Comparison of ENCODE assay signal across 8 cellular contexts in genomic region chr6:26187981-26188635, GRCh38.
A peak's percentile ranks its signal among the peaks of the same experiment; 100 is the strongest.
DNase-seq lines count a peak whose midpoint lies in the region; ATAC-seq and TF ChIP-seq lines count a peak whose summit lies in the region.

No MANE protein-coding gene starts in this region.

- no peaks in the 10 kb centered on the region for H3K36me3 Mint-ChIP-seq in CD4-positive, CD25-positive, alpha-beta regulatory T cell

- peak overlapping the region; percentile 24 for H3K9ac ChIP-seq in fibroblast of lung (ENCODE audit: insufficient read depth, low read length)

- H3K27ac ChIP-seq in CD4-positive, CD25-positive, alpha-beta regulatory T cell (ENCODE audit: insufficient read depth, low read length, poor library complexity, severe bottlenecking): peak overlapping the region; percentile 90
- H3K27ac ChIP-seq in fibroblast of lung (ENCODE audit: insufficient read depth, low read length): peak overlapping the region; percentile 80

- TF ChIP-seq CTCF in fibroblast of lung (conservative IDR thresholded peaks at IDR 0.05 in 1 of 2, IDR thresholded peaks at IDR 0.05 in 1 of 2; ENCODE audit: low read depth in 1 of 2, low read length in 2 of 2): no peak

- no peaks in the 10 kb centered on the region for H3K9me3 ChIP-seq in CD4-positive, CD25-positive, alpha-beta regulatory T cell (ENCODE audit: control insufficient read depth in 2 of 2, low read length in 2 of 2)
- H3K9me3 ChIP-seq in MG63: no peaks in the 10 kb centered on the region
- H3K9me3 ChIP-seq in fibroblast of lung (ENCODE audit: control insufficient read depth, insufficient read depth, low read depth, low read length): no peaks in the 10 kb centered on the region

- H3K4me3 Mint-ChIP-seq in CD4-positive, CD25-positive, alpha-beta regulatory T cell: peak overlapping the region; percentile 91 to 98 (median 96)

- H3K4me1 Mint-ChIP-seq in CD4-positive, CD25-positive, alpha-beta regulatory T cell: peaks cover 24 to 50% (median 33%) of the 10 kb centered on the region in 4 donors

- H2AFZ ChIP-seq in fibroblast of lung (ENCODE audit: low read length): peak overlapping the region; percentile 12

- no peaks in the 10 kb centered on the region for H3K36me3 ChIP-seq in CD4-positive, CD25-positive, alpha-beta regulatory T cell (ENCODE audit: control insufficient read depth, insufficient read depth, low read length)
- H3K36me3 ChIP-seq in MG63 (no peaks in the 10 kb centered on the region), fibroblast of lung (ENCODE audit: control insufficient read depth, insufficient read depth, low read length) (no peaks in the 10 kb centered on the region)

- peak overlapping the region; percentile 72 to 99 (median 98) for H3K27ac Mint-ChIP-seq in CD4-positive, CD25-positive, alpha-beta regulatory T cell

- peak overlapping the region; percentile 76 for H3K4me2 ChIP-seq in fibroblast of lung (ENCODE audit: extremely low read depth, insufficient read depth, low read length)

- peaks cover 6% of the 10 kb centered on the region for H3K27me3 Mint-ChIP-seq in CD4-positive, CD25-positive, alpha-beta regulatory T cell

- H3K9me3 Mint-ChIP-seq in CD4-positive, CD25-positive, alpha-beta regulatory T cell: no peaks in the 10 kb centered on the region

- H3K4me3 ChIP-seq in CD4-positive, CD25-positive, alpha-beta regulatory T cell (ENCODE audit: low read depth, low read length): peak overlapping the region; percentile 90
- H3K4me3 ChIP-seq in MG63 (peak overlapping the region; percentile 48), fibroblast of lung (replicated peaks in 1 of 4; ENCODE audit: control extremely low read depth in 1 of 4, insufficient read depth in 1 of 4, low read depth in 3 of 4, low read length in 4 of 4) (peak overlapping the region; percentile 40 to 86 (median 64))

- intact Hi-C loops in posterior vena cava (cut with DNase I): no loop called here

- no peaks in the 10 kb centered on the region for H3K27me3 ChIP-seq in CD4-positive, CD25-positive, alpha-beta regulatory T cell (ENCODE audit: control insufficient read depth, insufficient read depth, low read length)
- H3K27me3 ChIP-seq in MG63: no peaks in the 10 kb centered on the region
- H3K27me3 ChIP-seq in fibroblast of lung (ENCODE audit: control insufficient read depth, insufficient read depth, low read length): no peaks in the 10 kb centered on the region

- H4K20me1 ChIP-seq in fibroblast of lung (ENCODE audit: control insufficient read depth, extremely low read depth, insufficient read depth, low read length): no peaks in the 10 kb centered on the region

- ATAC-seq in CD4-positive, CD25-positive, alpha-beta regulatory T cell (ENCODE audit: low read depth in 2 of 2): peak in 1 of 2 donors; percentile 7
- peak; percentile 20 for ATAC-seq in GM21390 (IDR thresholded peaks at IDR 0.05; ENCODE audit: unreplicated experiment)

- H3K4me1 ChIP-seq in CD4-positive, CD25-positive, alpha-beta regulatory T cell (ENCODE audit: control insufficient read depth, insufficient read depth, low read length, poor library complexity, severe bottlenecking): peaks cover 28% of the 10 kb centered on the region
- no peaks in the 10 kb centered on the region for H3K4me1 ChIP-seq in fibroblast of lung (ENCODE audit: control insufficient read depth, extremely low read depth, insufficient read depth, low read length)

- no peaks in the 10 kb centered on the region for H3K79me2 ChIP-seq in fibroblast of lung (ENCODE audit: control insufficient read depth, insufficient read depth, low read length)

- peak in 2 of 3 donors; percentile 22 to 86 for DNase-seq in CD4-positive, CD25-positive, alpha-beta regulatory T cell
- DNase-seq in MG63: peak; percentile 41
- peak; percentile 44 to 67 for DNase-seq in activated CD4-positive, alpha-beta T cell treated with anti-CD3 and anti-CD28 coated beads, Interleukin-2, amount 50 U/mL, for 48 hours
- peak; percentile 44 to 68 for DNase-seq in fibroblast of lung (ENCODE audit: low read depth in 2 of 2)
- peak; percentile 86 for DNase-seq in posterior vena cava (ENCODE audit: low spot score)
- DNase-seq in hepatic stellate cell (ENCODE audit: low spot score): no peak
- DNase-seq in NCI-H2171 treated with DMSO at 0.1 percent for 48 hours (lab: John Stamatoyannopoulos, UW): no peak

Comparison
In these comparisons a context has a peak if more than half of its experiments do, and no peak if none do; other contexts are left out.
1. DNase-seq: peak in CD4-positive, CD25-positive, alpha-beta regulatory T cell (2 of 3), MG63 (single experiment), activated CD4-positive, alpha-beta T cell treated with anti-CD3 and anti-CD28 coated beads, Interleukin-2, amount 50 U/mL, for 48 hours (2 of 2), fibroblast of lung (2 of 2) and posterior vena cava (single experiment); none in hepatic stellate cell (single experiment) and NCI-H2171 treated with DMSO at 0.1 percent for 48 hours (single experiment).
2. Peak in every context shown above with its lines, with median percentiles within 50 percentile points of each other: H3K4me3 ChIP-seq.